Comparison of ENCODE assay signal across 1 cellular context in the genomic region with DNA sequence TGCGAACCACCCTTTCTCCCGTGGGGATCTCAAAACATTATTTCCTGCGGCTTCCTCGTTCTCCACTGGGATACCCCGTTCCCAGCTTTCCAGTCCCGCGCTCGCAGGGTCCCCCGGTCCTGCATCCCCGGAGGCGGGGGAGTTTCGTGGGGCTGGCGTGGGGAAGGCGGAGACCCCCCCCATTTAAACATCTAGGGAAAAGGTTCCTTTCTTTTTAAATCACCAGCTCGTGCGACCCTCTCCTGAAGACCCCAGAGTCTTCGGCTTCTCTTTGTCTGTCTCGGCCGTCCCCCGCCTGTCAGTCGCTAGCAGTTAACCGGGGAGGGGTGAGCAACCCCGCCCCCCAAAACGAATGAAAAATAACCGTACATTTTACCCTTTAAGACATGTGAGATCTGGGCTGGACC.
TF ChIP-seq lines count a peak whose summit lies in the region.

No MANE protein-coding gene starts in this region.

TF ChIP-seq in K562, 482 proteins besides CTCF, POLR2A, EP300 and RAD21:
- TF ChIP-seq CBX1 (IDR thresholded peaks at IDR 0.05; ENCODE audit: low read depth) (0 out of 2 replicates have a peak, but pooled peaks have one; percentile 15), KDM5B (IDR thresholded peaks at IDR 0.05; ENCODE audit: insufficient replicate concordance, low read depth, low read length) (peak; percentile 45), HDAC2 (IDR thresholded peaks at IDR 0.05) (0 out of 2 replicates have a peak, but pooled peaks have one; percentile 10), CXXC5 (CRISPR knock-in tag; IDR thresholded peaks at IDR 0.05) (no peak), SUPT5H (IDR thresholded peaks at IDR 0.05) (peak; percentile 1; the same call in 1 of the 2 replicates), KAT7 (CRISPR knock-in tag; IDR thresholded peaks at IDR 0.05; ENCODE audit: borderline replicate concordance) (no peak), HDAC1 (IDR thresholded peaks at IDR 0.05) (peak in 1 of 2 experiments; percentile 29; a peak in 1 of 4 replicates), TFAM (CRISPR knock-in tag; conservative IDR thresholded peaks at IDR 0.05) (no peak), FOSL1 (tag; conservative IDR thresholded peaks at IDR 0.05) (0 out of 2 replicates have a peak, but pooled peaks have one; percentile 0), CHD4 (IDR thresholded peaks at IDR 0.05; ENCODE audit: insufficient read depth, insufficient replicate concordance, low read depth, low read length, poor library complexity, severe bottlenecking) (peak; percentile 51), GATAD2B (IDR thresholded peaks at IDR 0.05; ENCODE audit: borderline replicate concordance) (0 out of 2 replicates have a peak, but pooled peaks have one; percentile 10), NFXL1 (CRISPR knock-in tag; IDR thresholded peaks at IDR 0.05) (no peak), ARID2 (IDR thresholded peaks at IDR 0.05) (0 out of 2 replicates have a peak, but pooled peaks have one; percentile 2), MTA2 (IDR thresholded peaks at IDR 0.05; ENCODE audit: low read depth) (peak; percentile 6; the same call in 1 of the 2 replicates), NR4A1 (CRISPR knock-in tag; IDR thresholded peaks at IDR 0.05) (no peak), NR4A1 (tag; IDR thresholded peaks at IDR 0.05) (no peak), SRF (CRISPR knock-in tag; IDR thresholded peaks at IDR 0.05) (0 out of 4 replicates have a peak, but pooled peaks of 1 of the 2 experiments have one; percentile 13), SMAD1 (IDR thresholded peaks at IDR 0.05; ENCODE audit: low read depth, low read length, partially characterized antibody) (peak; percentile 44), MXI1 (IDR thresholded peaks at IDR 0.05; ENCODE audit: low read depth, low read length) (0 out of 2 replicates have a peak, but pooled peaks have one; percentile 6), CHD2 (IDR thresholded peaks at IDR 0.05; ENCODE audit: low read depth, low read length) (0 out of 2 replicates have a peak, but pooled peaks have one; percentile 19), CHD1 (IDR thresholded peaks at IDR 0.05; ENCODE audit: low read length) (peak; percentile 68), ELF1 (tag; IDR thresholded peaks at IDR 0.05) (peak; percentile 20; the same call in 1 of the 2 replicates), ZNF695 (CRISPR knock-in tag; IDR thresholded peaks at IDR 0.05) (0 out of 2 replicates have a peak, but pooled peaks have one; percentile 8), ZSCAN29 (IDR thresholded peaks at IDR 0.05) (no peak), KLF1 (tag; IDR thresholded peaks at IDR 0.05) (no peak), EGR1 (conservative IDR thresholded peaks at IDR 0.05) (0 out of 2 replicates have a peak, but pooled peaks have one; percentile 0)
- TF ChIP-seq, protein P1, sequence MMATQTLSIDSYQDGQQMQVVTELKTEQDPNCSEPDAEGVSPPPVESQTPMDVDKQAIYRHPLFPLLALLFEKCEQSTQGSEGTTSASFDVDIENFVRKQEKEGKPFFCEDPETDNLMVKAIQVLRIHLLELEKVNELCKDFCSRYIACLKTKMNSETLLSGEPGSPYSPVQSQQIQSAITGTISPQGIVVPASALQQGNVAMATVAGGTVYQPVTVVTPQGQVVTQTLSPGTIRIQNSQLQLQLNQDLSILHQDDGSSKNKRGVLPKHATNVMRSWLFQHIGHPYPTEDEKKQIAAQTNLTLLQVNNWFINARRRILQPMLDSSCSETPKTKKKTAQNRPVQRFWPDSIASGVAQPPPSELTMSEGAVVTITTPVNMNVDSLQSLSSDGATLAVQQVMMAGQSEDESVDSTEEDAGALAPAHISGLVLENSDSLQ (IDR thresholded peaks at IDR 0.05): peak; percentile 60; the same call in 1 of the 2 replicates
- TF ChIP-seq, protein P2, sequence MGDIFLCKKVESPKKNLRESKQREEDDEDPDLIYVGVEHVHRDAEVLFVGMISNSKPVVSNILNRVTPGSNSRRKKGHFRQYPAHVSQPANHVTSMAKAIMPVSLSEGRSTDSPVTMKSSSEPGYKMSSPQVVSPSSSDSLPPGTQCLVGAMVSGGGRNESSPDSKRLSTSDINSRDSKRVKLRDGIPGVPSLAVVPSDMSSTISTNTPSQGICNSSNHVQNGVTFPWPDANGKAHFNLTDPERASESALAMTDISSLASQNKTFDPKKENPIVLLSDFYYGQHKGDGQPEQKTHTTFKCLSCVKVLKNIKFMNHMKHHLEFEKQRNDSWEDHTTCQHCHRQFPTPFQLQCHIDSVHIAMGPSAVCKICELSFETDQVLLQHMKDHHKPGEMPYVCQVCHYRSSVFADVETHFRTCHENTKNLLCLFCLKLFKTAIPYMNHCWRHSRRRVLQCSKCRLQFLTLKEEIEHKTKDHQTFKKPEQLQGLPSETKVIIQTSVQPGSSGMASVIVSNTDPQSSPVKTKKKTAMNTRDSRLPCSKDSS (IDR thresholded peaks at IDR 0.05; ENCODE audit: low read depth, partially characterized antibody): no peak
- TF ChIP-seq, protein P3, sequence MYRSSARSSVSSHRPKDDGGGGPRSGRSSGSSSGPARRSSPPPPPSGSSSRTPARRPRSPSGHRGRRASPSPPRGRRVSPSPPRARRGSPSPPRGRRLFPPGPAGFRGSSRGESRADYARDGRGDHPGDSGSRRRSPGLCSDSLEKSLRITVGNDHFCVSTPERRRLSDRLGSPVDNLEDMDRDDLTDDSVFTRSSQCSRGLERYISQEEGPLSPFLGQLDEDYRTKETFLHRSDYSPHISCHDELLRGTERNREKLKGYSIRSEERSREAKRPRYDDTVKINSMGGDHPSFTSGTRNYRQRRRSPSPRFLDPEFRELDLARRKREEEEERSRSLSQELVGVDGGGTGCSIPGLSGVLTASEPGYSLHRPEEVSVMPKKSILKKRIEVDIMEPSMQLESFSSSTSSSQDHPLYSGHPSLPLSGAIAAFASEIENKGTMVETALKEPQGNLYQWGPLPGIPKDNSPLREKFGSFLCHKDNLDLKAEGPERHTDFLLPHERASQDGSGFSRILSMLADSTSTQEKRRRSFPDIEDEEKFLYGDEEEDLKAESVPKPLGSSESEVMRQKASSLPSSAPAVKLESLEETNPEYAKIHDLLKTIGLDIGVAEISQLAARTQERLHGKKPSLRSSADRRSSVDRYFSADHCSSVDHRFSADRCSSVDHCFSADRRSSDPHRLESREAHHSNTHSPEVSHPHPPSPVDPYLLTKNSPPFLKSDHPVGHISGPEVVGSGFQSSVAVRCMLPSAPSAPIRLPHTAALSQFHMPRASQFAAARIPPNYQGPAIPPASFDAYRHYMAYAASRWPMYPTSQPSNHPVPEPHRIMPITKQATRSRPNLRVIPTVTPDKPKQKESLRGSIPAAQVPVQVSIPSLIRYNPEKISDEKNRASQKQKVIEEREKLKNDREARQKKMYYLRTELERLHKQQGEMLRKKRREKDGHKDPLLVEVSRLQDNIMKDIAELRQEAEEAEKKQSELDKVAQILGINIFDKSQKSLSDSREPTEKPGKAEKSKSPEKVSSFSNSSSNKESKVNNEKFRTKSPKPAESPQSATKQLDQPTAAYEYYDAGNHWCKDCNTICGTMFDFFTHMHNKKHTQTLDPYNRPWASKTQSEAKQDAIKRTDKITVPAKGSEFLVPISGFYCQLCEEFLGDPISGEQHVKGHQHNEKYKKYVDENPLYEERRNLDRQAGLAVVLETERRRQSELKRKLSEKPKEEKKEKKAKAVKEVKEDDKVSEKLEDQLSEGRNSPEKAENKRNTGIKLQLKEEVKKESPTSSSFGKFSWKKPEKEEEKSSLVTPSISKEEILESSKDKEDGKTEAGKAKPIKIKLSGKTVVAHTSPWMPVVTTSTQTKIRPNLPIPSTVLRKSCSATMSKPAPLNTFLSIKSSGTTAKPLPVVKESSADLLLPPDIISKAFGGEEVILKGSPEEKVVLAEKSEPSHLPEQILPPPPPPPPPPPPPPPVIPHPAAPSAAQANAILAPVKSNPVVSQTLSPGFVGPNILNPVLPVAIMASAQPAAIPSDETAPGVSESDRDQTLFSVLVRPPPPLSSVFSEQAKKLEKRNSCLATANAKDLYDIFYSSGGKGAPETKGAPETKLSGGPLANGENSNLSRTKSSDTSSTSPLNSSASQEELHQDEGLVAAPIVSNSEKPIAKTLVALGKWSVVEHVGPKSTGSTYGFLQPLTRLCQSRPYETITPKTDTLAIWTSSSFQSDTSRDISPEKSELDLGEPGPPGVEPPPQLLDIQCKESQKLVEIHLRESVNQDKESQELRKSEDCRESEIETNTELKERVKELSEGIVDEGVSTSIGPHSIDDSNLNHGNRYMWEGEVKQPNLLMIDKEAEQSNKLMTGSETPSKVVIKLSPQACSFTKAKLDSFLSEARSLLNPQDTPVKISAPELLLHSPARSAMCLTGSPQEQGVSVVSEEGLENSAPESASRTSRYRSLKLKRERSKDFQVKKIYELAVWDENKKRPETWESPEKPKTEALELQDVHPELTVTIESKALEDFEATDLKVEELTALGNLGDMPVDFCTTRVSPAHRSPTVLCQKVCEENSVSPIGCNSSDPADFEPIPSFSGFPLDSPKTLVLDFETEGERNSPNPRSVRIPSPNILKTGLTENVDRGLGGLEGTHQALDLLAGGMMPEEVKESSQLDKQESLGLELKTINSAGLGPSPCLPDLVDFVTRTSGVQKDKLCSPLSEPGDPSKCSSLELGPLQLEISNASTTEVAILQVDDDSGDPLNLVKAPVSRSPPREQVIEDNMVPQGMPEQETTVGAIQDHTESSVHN (IDR thresholded peaks at IDR 0.05; ENCODE audit: borderline replicate concordance in 1 of 2, low read depth in 1 of 2): peak in 1 of 2 experiments; percentile 14; a peak in 1 of 4 replicates
- TF ChIP-seq, protein P4, sequence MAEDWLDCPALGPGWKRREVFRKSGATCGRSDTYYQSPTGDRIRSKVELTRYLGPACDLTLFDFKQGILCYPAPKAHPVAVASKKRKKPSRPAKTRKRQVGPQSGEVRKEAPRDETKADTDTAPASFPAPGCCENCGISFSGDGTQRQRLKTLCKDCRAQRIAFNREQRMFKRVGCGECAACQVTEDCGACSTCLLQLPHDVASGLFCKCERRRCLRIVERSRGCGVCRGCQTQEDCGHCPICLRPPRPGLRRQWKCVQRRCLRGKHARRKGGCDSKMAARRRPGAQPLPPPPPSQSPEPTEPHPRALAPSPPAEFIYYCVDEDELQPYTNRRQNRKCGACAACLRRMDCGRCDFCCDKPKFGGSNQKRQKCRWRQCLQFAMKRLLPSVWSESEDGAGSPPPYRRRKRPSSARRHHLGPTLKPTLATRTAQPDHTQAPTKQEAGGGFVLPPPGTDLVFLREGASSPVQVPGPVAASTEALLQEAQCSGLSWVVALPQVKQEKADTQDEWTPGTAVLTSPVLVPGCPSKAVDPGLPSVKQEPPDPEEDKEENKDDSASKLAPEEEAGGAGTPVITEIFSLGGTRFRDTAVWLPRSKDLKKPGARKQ (CRISPR knock-in tag; IDR thresholded peaks at IDR 0.05): no peak
- TF ChIP-seq, protein P5, sequence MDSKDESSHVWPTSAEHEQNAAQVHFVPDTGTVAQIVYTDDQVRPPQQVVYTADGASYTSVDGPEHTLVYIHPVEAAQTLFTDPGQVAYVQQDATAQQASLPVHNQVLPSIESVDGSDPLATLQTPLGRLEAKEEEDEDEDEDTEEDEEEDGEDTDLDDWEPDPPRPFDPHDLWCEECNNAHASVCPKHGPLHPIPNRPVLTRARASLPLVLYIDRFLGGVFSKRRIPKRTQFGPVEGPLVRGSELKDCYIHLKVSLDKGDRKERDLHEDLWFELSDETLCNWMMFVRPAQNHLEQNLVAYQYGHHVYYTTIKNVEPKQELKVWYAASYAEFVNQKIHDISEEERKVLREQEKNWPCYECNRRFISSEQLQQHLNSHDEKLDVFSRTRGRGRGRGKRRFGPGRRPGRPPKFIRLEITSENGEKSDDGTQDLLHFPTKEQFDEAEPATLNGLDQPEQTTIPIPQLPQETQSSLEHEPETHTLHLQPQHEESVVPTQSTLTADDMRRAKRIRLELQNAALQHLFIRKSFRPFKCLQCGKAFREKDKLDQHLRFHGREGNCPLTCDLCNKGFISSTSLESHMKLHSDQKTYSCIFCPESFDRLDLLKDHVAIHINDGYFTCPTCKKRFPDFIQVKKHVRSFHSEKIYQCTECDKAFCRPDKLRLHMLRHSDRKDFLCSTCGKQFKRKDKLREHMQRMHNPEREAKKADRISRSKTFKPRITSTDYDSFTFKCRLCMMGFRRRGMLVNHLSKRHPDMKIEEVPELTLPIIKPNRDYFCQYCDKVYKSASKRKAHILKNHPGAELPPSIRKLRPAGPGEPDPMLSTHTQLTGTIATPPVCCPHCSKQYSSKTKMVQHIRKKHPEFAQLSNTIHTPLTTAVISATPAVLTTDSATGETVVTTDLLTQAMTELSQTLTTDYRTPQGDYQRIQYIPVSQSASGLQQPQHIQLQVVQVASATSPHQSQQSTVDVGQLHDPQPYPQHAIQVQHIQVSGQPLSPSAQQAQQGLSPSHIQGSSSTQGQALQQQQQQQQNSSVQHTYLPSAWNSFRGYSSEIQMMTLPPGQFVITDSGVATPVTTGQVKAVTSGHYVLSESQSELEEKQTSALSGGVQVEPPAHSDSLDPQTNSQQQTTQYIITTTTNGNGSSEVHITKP (IDR thresholded peaks at IDR 0.05; ENCODE audit: partially characterized antibody): peak; percentile 11
- TF ChIP-seq, protein P6, sequence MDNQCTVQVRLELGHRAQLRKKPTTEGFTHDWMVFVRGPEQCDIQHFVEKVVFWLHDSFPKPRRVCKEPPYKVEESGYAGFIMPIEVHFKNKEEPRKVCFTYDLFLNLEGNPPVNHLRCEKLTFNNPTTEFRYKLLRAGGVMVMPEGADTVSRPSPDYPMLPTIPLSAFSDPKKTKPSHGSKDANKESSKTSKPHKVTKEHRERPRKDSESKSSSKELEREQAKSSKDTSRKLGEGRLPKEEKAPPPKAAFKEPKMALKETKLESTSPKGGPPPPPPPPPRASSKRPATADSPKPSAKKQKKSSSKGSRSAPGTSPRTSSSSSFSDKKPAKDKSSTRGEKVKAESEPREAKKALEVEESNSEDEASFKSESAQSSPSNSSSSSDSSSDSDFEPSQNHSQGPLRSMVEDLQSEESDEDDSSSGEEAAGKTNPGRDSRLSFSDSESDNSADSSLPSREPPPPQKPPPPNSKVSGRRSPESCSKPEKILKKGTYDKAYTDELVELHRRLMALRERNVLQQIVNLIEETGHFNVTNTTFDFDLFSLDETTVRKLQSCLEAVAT (IDR thresholded peaks at IDR 0.05): 0 out of 4 replicates have a peak, but pooled peaks have one; percentile 40 to 89
- TF ChIP-seq, protein P7, sequence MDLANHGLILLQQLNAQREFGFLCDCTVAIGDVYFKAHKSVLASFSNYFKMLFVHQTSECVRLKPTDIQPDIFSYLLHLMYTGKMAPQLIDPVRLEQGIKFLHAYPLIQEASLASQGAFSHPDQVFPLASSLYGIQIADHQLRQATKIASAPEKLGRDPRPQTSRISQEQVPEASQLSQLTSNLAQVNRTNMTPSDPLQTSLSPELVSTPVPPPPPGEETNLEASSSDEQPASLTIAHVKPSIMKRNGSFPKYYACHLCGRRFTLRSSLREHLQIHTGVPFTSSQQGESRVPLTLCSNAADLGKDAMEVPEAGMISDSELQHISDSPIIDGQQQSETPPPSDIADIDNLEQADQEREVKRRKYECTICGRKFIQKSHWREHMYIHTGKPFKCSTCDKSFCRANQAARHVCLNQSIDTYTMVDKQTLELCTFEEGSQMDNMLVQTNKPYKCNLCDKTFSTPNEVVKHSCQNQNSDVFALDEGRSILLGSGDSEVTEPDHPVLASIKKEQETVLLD (IDR thresholded peaks at IDR 0.05): 0 out of 2 replicates have a peak, but pooled peaks have one; percentile 38
TF ChIP-seq in K562: peak in this region for 23.
